Comparison of ENCODE assay signal across 8 cellular contexts in the genomic region with DNA sequence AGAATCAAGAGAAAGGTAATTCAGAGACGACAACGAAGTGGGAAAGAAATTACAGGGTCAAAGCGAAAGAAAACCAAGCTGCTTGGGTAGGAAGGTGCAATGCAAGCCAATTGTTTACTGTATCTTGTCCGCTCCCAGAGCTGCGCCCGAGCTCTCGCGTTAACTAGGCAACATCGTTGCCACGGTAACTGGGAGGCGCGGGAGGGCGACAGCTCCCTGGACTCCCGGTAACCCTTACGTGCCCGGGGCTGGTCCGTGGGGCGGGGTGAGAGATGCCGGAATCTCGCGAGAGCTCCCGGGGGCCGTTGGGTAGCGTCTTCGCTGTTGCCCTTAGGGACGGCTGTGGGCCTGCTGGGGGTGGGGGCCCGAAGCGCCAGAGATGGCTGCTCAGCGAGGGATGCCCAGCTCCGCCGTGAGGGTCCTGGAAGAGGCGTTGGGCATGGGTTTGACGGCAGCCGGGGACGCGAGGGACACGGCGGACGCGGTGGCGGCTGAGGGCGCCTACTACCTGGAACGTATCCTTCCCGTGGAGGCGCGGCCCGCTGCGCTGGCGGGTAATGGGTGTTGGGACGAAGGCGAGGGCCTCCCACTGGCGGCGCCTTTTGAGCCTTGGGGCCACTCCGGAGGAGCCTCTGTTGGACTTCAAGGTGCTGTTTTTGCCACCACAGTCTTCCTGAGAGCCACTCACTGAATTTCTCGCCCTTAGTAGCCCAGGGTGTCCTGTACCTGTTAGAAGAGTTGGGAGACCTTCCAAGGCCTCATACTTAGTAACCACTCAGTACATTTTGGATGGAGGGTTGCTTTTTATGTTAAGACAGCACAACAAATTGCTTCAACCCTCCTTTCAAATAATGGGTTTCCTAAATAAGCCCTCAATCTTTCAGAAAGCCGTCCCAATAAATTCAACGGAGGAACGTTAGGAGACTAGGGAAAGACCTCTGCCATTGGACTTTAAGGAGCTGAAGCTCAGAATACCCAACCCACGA. TPM values are rescaled to one million over a fixed set of nuclear protein-coding genes. Genes with fewer than 3 reads are reported as not detected.
DNase-seq lines count a peak whose midpoint lies in the region; ATAC-seq and TF ChIP-seq lines count a peak whose summit lies in the region.

TSS of gene SPAG16 (plus strand) at position 360 of the 986 bp plus-strand sequence.

- peak within 1 kb of the TSS; percentile 88 for H3K4me3 Mint-ChIP-seq in activated CD4-positive, alpha-beta T cell treated with anti-CD3 and anti-CD28 coated beads for 36 hours

- peak; percentile 2 for TF ChIP-seq CTCF in kidney epithelial cell (IDR thresholded peaks at IDR 0.05; ENCODE audit: insufficient read depth, low read length, poor library complexity, severe bottlenecking)

- H3K27me3 ChIP-seq in kidney epithelial cell (ENCODE audit: control insufficient read depth, insufficient read depth, low read length), result no peaks in the 10 kb centered on the region

- CTCF ChIA-PET in activated CD4-positive, alpha-beta T cell treated with anti-CD3 and anti-CD28 coated beads for 36 hours (lab: Charles Lee), result interaction anchor here (1.7 kb wide), 1 partner anchor 30 kb away, joined by 5 read pairs; no protein-coding TSS in a partner anchor

- POLR2A ChIA-PET in activated CD4-positive, alpha-beta T cell treated with anti-CD3 and anti-CD28 coated beads for 36 hours (lab: Charles Lee), result interaction anchor here (0.6 to 0.7 kb wide), 2 partner anchors 1257 to 1539 kb away, joined by 3 read pairs; no protein-coding TSS in a partner anchor

- H3K9me3 Mint-ChIP-seq in activated CD4-positive, alpha-beta T cell treated with anti-CD3 and anti-CD28 coated beads for 36 hours (ENCODE audit: low read depth), result no peaks in the 10 kb centered on the region

- peak within 1 kb of the TSS; percentile 71 for H3K27ac ChIP-seq in cingulate gyrus (ENCODE audit: low read depth, low read length)

- H3K27ac Mint-ChIP-seq in activated CD4-positive, alpha-beta T cell treated with anti-CD3 and anti-CD28 coated beads for 36 hours, result peak within 1 kb of the TSS; percentile 88

- H3K36me3 ChIP-seq in kidney epithelial cell (ENCODE audit: control insufficient read depth, insufficient read depth, low read length), result no peaks in the 10 kb centered on the region

- no peaks in the 10 kb centered on the region for H3K27me3 Mint-ChIP-seq in activated CD4-positive, alpha-beta T cell treated with anti-CD3 and anti-CD28 coated beads for 36 hours

- H3K4me3 ChIP-seq in kidney epithelial cell (ENCODE audit: low read depth, low read length), result peak within 1 kb of the TSS; percentile 91

- ATAC-seq in GM18519 (IDR thresholded peaks at IDR 0.05; ENCODE audit: low FRiP score, unreplicated experiment), result peak; percentile 99
- ATAC-seq in HG03060 (IDR thresholded peaks at IDR 0.05; ENCODE audit: low read depth, unreplicated experiment), result peak; percentile 99
- peak; percentile 99 for ATAC-seq in activated CD4-positive, alpha-beta T cell treated with anti-CD3 and anti-CD28 coated beads for 36 hours

- peaks cover 23% of the 10 kb centered on the region for H3K4me1 Mint-ChIP-seq in activated CD4-positive, alpha-beta T cell treated with anti-CD3 and anti-CD28 coated beads for 36 hours

- H3K36me3 Mint-ChIP-seq in activated CD4-positive, alpha-beta T cell treated with anti-CD3 and anti-CD28 coated beads for 36 hours (ENCODE audit: low read depth), result no peaks in the 10 kb centered on the region

- DNase-seq in 8988T (peak; percentile 78), NCI-H2196 (lab: John Stamatoyannopoulos, UW; ENCODE audit: unreplicated experiment) (peak; percentile 99), kidney epithelial cell (ENCODE audit: low read depth) (peak; percentile 92)
- peak; percentile 99 for DNase-seq in activated CD4-positive, alpha-beta T cell treated with anti-CD3 and anti-CD28 coated beads for 36 hours
- DNase-seq in stimulated activated CD4-positive, alpha-beta T cell treated with anti-CD3 and anti-CD28 coated beads, Interleukin-15, amount 100 ng/mL, for 24 hours, result peak; percentile 98

- intact Hi-C loops in activated CD4-positive, alpha-beta T cell treated with anti-CD3 and anti-CD28 coated beads for 36 hours (cut with DNase I, micrococcal nuclease), result loop anchor here (1.0 to 2.0 kb wide), 3 partner anchors 132 to 1525 kb away; partner anchors contain the start of gene BARD1 (in 2 of the 2)

RNA-seq across cellular contexts. Expression of gene SPAG16, which starts in this region (rescaled TPM):
- total RNA-seq in activated CD4-positive, alpha-beta T cell treated with anti-CD3 and anti-CD28 coated beads for 36 hours, result 10 to 100 TPM; 10.1 to 10.8 TPM
- total RNA-seq in kidney epithelial cell, result 13.7 and 16.1 TPM in 2 replicates

Comparison
In these comparisons a context has a peak if more than half of its experiments do, and no peak if none do; other contexts are left out.
1. Peak in every context shown above with its lines: DNase-seq, ATAC-seq, H3K4me3 ChIP-seq and H3K27ac ChIP-seq.